Comparison of ENCODE assay signal across 2 cellular contexts in genomic region chrX:19091596-19091995, GRCh38.
TF ChIP-seq lines count a peak whose summit lies in the region.

No MANE protein-coding gene starts in this region.

TF ChIP-seq in HepG2, 621 proteins besides CTCF, POLR2A, EP300 and RAD21:
- TF ChIP-seq ZBTB40 (IDR thresholded peaks at IDR 0.05): no peak
- TF ChIP-seq ZBTB40 (CRISPR knock-in tag; IDR thresholded peaks at IDR 0.05): peak; percentile 80
- no peak for TF ChIP-seq PHF8 (CRISPR knock-in tag; IDR thresholded peaks at IDR 0.05)
- TF ChIP-seq ZBTB7A (CRISPR knock-in tag; IDR thresholded peaks at IDR 0.05): no peak

TF ChIP-seq in GM12878, 131 proteins besides CTCF, POLR2A, EP300 and RAD21:
- TF ChIP-seq TAF1 (IDR thresholded peaks at IDR 0.05; ENCODE audit: borderline replicate concordance, low read depth, low read length): no peak
- TF ChIP-seq ZBTB40 (IDR thresholded peaks at IDR 0.05; ENCODE audit: borderline replicate concordance): peak; percentile 46
- no peak for TF ChIP-seq NRF1 (conservative IDR thresholded peaks at IDR 0.05; ENCODE audit: low read depth, low read length)
- no peak for TF ChIP-seq ZBTB4 (CRISPR knock-in tag; IDR thresholded peaks at IDR 0.05)
